ENCODE assay signal across 8 cellular contexts in genomic region chr11:84780689-84781293, GRCh38.
DNase-seq lines count a peak whose midpoint lies in the region; ATAC-seq, FAIRE-seq and TF ChIP-seq lines count a peak whose summit lies in the region.

No MANE protein-coding gene starts in this region.

- no peak overlapping the region for H3K4me3 ChIP-seq in PC-3 (ENCODE audit: low read length)
- H3K4me3 ChIP-seq in testis: no peak overlapping the region
- H3K4me3 ChIP-seq in vagina: no peak overlapping the region
- no peak overlapping the region for H3K4me3 ChIP-seq in aorta (ENCODE audit: low read length in 2 of 2)

- no peaks in the 10 kb centered on the region for H3K9me2 ChIP-seq in PC-3 (replicated peaks; ENCODE audit: low read length)

- H3K9ac ChIP-seq in PC-3 (ENCODE audit: low read length): no peak overlapping the region

- H3K9me3 ChIP-seq in PC-3 (ENCODE audit: low read length) (no peaks in the 10 kb centered on the region), testis (no peaks in the 10 kb centered on the region), vagina (no peaks in the 10 kb centered on the region), aorta (ENCODE audit: control insufficient read depth, low read length) (no peaks in the 10 kb centered on the region)

- peak; percentile 71 for ATAC-seq in PC-3
- ATAC-seq in aorta (ENCODE audit: low FRiP score): no peak

- no peaks in the 10 kb centered on the region for H3F3A ChIP-seq in PC-3 (ENCODE audit: low read length, unreplicated experiment)

- no peak overlapping the region for H2AFZ ChIP-seq in PC-3 (ENCODE audit: low read length)

- no peak overlapping the region for H3K4me2 ChIP-seq in PC-3 (ENCODE audit: low read length)

- BruUV-seq in PC-3 (replicated peaks; lab: Mats Ljungman, UMichigan): no TSS peak

- no peaks in the 10 kb centered on the region for H4K20me1 ChIP-seq in PC-3 (ENCODE audit: low read length)

- POLR2A ChIA-PET in PC-3 (lab: Charles Lee; ENCODE audit: unreplicated experiment): no interaction called here

- H3K36me3 ChIP-seq in PC-3 (ENCODE audit: low read depth, low read length): no peaks in the 10 kb centered on the region
- H3K36me3 ChIP-seq in testis (ENCODE audit: low read depth, missing control alignments): no peaks in the 10 kb centered on the region
- no peaks in the 10 kb centered on the region for H3K36me3 ChIP-seq in vagina
- H3K36me3 ChIP-seq in aorta (ENCODE audit: control insufficient read depth in 1 of 2, insufficient read depth in 2 of 2, low read length in 1 of 2): no peaks in the 10 kb centered on the region

- peaks cover 22% of the 10 kb centered on the region; the same call in 1 of the 2 replicates for H3K27me3 ChIP-seq in PC-3 (ENCODE audit: low read length)
- no peaks in the 10 kb centered on the region for H3K27me3 ChIP-seq in testis
- no peaks in the 10 kb centered on the region for H3K27me3 ChIP-seq in vagina
- H3K27me3 ChIP-seq in aorta (ENCODE audit: control insufficient read depth in 1 of 2, insufficient read depth in 2 of 2, low read length in 1 of 2): no peaks in the 10 kb centered on the region

- peak; percentile 75 for FAIRE-seq in H54 (lab: Jason Lieb, UNC)

- H3K4me1 ChIP-seq in PC-3 (ENCODE audit: insufficient read depth, low read length) (no peaks in the 10 kb centered on the region), testis (no peaks in the 10 kb centered on the region), vagina (no peaks in the 10 kb centered on the region), aorta (ENCODE audit: control insufficient read depth in 1 of 2, insufficient read depth in 2 of 2, low read length in 2 of 2) (no peaks in the 10 kb centered on the region)

- DNase-seq in Ammon's horn (ENCODE audit: low spot score) (peak; percentile 25), H54 (ENCODE audit: insufficient read length, low spot score) (no peak), PC-3 (peak; percentile 74), fibroblast of the conjunctiva (ENCODE audit: low read depth) (peak; percentile 3), testis (no peak), GM19238 (ENCODE audit: insufficient read length, low spot score) (no peak), vagina (ENCODE audit: extremely low spot score in 2 of 2) (no peak), aorta (no peak)

- no peak for TF ChIP-seq POLR2A in H54 (IDR thresholded peaks at IDR 0.05; ENCODE audit: low read depth, low read length)
- TF ChIP-seq POLR2A in testis (IDR thresholded peaks at IDR 0.05): no peak
- TF ChIP-seq POLR2A in vagina (IDR thresholded peaks at IDR 0.05): no peak

- WGBS in testis, 2 donors: 36 to 40% methylated on average over 3 of the region's 3 CpGs
- 21 to 22% methylated on average over 3 of the region's 3 CpGs for WGBS in aorta, 2 donors

- H3K79me2 ChIP-seq in PC-3 (ENCODE audit: low read length): no peaks in the 10 kb centered on the region

- H3K27ac ChIP-seq in PC-3 (ENCODE audit: low read length) (no peak overlapping the region), testis (no peak overlapping the region), vagina (no peak overlapping the region), aorta (ENCODE audit: low read depth in 1 of 2, low read length in 2 of 2) (no peak overlapping the region)

- intact Hi-C loops in PC-3 (cut with micrococcal nuclease) (loop anchor here (1.0 kb wide), 2 partner anchors 213 to 811 kb away; no protein-coding TSS in a partner anchor), testis (cut with DNase I; ENCODE audit: low total_unique reads) (no loop called here), vagina (cut with DNase I) (no loop called here), aorta (cut with DNase I) (no loop called here)

- CTCF ChIA-PET in PC-3 (lab: Charles Lee): interaction anchor here (0.6 to 0.9 kb wide), 10 partner anchors 116 to 1133 kb away, joined by 3 to 7 read pairs (median 5); no protein-coding TSS in a partner anchor

- TF ChIP-seq CTCF in PC-3 (conservative IDR thresholded peaks at IDR 0.05; ENCODE audit: low read depth, low read length): peak; percentile 81
- peak in 2 of 3 experiments; percentile 18 to 38 for TF ChIP-seq CTCF in testis (IDR thresholded peaks at IDR 0.05)
- TF ChIP-seq CTCF in vagina (IDR thresholded peaks at IDR 0.05): no peak

Comparison
In these comparisons a context has a peak if more than half of its experiments do, and no peak if none do; other contexts are left out.
1. DNase-seq: peak in Ammon's horn (single experiment), PC-3 (single experiment) and fibroblast of the conjunctiva (single experiment); none in H54 (single experiment), testis (single experiment), GM19238 (single experiment), vagina (0 of 2) and aorta (0 of 2).
2. CTCF ChIP-seq: peak in PC-3 (single experiment) and testis (2 of 3); none in vagina (0 of 3).